Comparison of ENCODE assay signal across 9 cellular contexts in the genomic region with DNA sequence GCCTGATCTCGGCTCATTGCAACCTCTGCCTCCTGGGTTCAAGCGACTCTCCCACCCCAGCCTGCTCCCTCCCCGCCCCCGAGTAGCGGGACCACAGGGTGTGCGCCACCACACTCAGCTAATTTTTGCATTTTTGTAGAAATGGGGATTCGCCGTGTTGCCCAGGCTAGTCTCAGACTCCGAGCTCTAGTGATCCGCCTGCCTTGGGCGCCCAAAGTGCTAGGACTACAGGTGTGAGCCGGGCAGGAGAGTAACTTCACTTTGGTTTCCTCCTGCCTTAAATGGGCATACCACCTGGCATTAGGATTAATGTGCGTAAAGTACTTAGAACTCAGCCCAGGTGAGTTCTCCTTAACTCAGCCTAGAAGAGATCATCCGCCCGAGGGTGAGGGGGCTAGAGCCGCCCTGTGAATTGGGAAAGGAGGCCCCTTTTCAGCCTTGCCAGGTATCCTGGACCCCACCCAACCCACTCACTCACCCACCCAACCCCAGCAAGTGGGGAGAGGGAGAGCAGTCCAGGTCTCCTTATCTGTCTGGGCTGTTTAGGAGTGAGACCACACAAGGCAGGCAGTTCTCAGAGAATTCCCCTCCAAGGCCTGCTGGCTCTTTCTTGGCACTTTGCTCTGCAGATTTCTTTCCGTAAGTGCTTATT. TPM values are rescaled to one million over a fixed set of nuclear protein-coding genes. Genes with fewer than 3 reads are reported as not detected.
DNase-seq lines count a peak whose midpoint lies in the region; ATAC-seq and TF ChIP-seq lines count a peak whose summit lies in the region.
"Had no signal": no experiment of that assay in that cellular context is flagged by ENCODE, and none has a peak within 500 bp of the region (broad histone marks: within the 10 kb centered on the region; RNA-seq: fewer than 3 reads in every experiment).

No MANE protein-coding gene starts in this region.

- peak overlapping the region; percentile 89 for H3K27ac Mint-ChIP-seq in activated naive CD4-positive, alpha-beta T cell treated with anti-CD3 and anti-CD28 coated beads, Interleukin-2, amount 10 ng/mL, durations not matched to agents 7 days and 5 days
- H3K27ac Mint-ChIP-seq in activated T-helper 2 cell treated with anti-CD3 and anti-CD28 coated beads, Interferon-gamma antibody, Interleukin-2, Interleukin-4, amounts not matched to agents 10 μg/mL and 5 μg/mL and 100 μg/mL, durations not matched to agents 14 hours and 24 hours and 36 hours, result peak overlapping the region; percentile 28

- H3K36me3 ChIP-seq in lower lobe of right lung (peaks cover 16% of the 10 kb centered on the region), tibial nerve (peaks cover 10 to 22% (median 18%) of the 10 kb centered on the region in 3 donors), PC-3 (ENCODE audit: low read depth, low read length) (peaks cover 9% of the 10 kb centered on the region)

- no peak for TF ChIP-seq POLR2A in tibial nerve (IDR thresholded peaks at IDR 0.05)

- ATAC-seq in lower lobe of right lung (no peak), esophagus mucosa (no peak), PC-3 (no peak)

- H4K20me1 ChIP-seq in PC-3 (ENCODE audit: low read length), result peaks cover 20% of the 10 kb centered on the region

- peak overlapping the region; percentile 97 for H3K4me3 ChIP-seq in lower lobe of right lung
- H3K4me3 ChIP-seq in tibial nerve, result peak overlapping the region; percentile 66 to 98 (median 88)
- H3K4me3 ChIP-seq in PC-3 (ENCODE audit: low read length), result no peak overlapping the region

- TF ChIP-seq EP300 in tibial nerve (IDR thresholded peaks at IDR 0.05), result no peak

- H3F3A ChIP-seq in PC-3 (ENCODE audit: low read length, unreplicated experiment), result no peaks in the 10 kb centered on the region

- H3K27me3 Mint-ChIP-seq in activated naive CD4-positive, alpha-beta T cell treated with anti-CD3 and anti-CD28 coated beads, Interleukin-2, amount 10 ng/mL, durations not matched to agents 7 days and 5 days, result peaks cover 6% of the 10 kb centered on the region
- no peaks in the 10 kb centered on the region for H3K27me3 Mint-ChIP-seq in activated T-helper 2 cell treated with anti-CD3 and anti-CD28 coated beads, Interferon-gamma antibody, Interleukin-2, Interleukin-4, amounts not matched to agents 10 μg/mL and 5 μg/mL and 100 μg/mL, durations not matched to agents 14 hours and 24 hours and 36 hours (ENCODE audit: low read depth)

- peak overlapping the region; percentile 100 for H3K27ac ChIP-seq in lower lobe of right lung
- peak overlapping the region; percentile 94 to 100 (median 100) for H3K27ac ChIP-seq in tibial nerve
- H3K27ac ChIP-seq in PC-3 (ENCODE audit: low read length), result no peak overlapping the region

- TF ChIP-seq CTCF in lower lobe of right lung (IDR thresholded peaks at IDR 0.05) (no peak), tibial nerve (IDR thresholded peaks at IDR 0.05) (no peak), PC-3 (conservative IDR thresholded peaks at IDR 0.05; ENCODE audit: low read depth, low read length) (no peak)

- H3K27me3 ChIP-seq in lower lobe of right lung (ENCODE audit: low read depth) (no peaks in the 10 kb centered on the region), tibial nerve (peaks cover 0 to 3% of the 10 kb centered on the region in 2 donors), PC-3 (ENCODE audit: low read length) (no peaks in the 10 kb centered on the region)

- peaks cover 52% of the 10 kb centered on the region for H3K4me1 Mint-ChIP-seq in activated naive CD4-positive, alpha-beta T cell treated with anti-CD3 and anti-CD28 coated beads, Interleukin-2, amount 10 ng/mL, durations not matched to agents 7 days and 5 days
- peaks cover 49% of the 10 kb centered on the region for H3K4me1 Mint-ChIP-seq in activated T-helper 2 cell treated with anti-CD3 and anti-CD28 coated beads, Interferon-gamma antibody, Interleukin-2, Interleukin-4, amounts not matched to agents 10 μg/mL and 5 μg/mL and 100 μg/mL, durations not matched to agents 14 hours and 24 hours and 36 hours (ENCODE audit: low read depth)

- H3K9ac ChIP-seq in PC-3 (ENCODE audit: low read length), result no peak overlapping the region

- no peaks in the 10 kb centered on the region for H3K9me3 Mint-ChIP-seq in activated naive CD4-positive, alpha-beta T cell treated with anti-CD3 and anti-CD28 coated beads, Interleukin-2, amount 10 ng/mL, durations not matched to agents 7 days and 5 days
- no peaks in the 10 kb centered on the region for H3K9me3 Mint-ChIP-seq in activated T-helper 2 cell treated with anti-CD3 and anti-CD28 coated beads, Interferon-gamma antibody, Interleukin-2, Interleukin-4, amounts not matched to agents 10 μg/mL and 5 μg/mL and 100 μg/mL, durations not matched to agents 14 hours and 24 hours and 36 hours

- H3K4me2 ChIP-seq in PC-3 (ENCODE audit: low read length), result no peak overlapping the region

- POLR2A ChIA-PET in PC-3 (lab: Charles Lee; ENCODE audit: unreplicated experiment), result interaction anchor here (0.6 kb wide), 1 partner anchor 31 kb away, joined by 3 read pairs; the partner anchor contains the start of gene RPS16

- intact Hi-C loops in activated T-helper 2 cell treated with anti-CD3 and anti-CD28 coated beads, Interferon-gamma antibody, Interleukin-2, Interleukin-4, amounts not matched to agents 10 μg/mL and 5 μg/mL and 100 μg/mL, durations not matched to agents 14 hours and 24 hours and 36 hours (cut with micrococcal nuclease), result loop anchor here (5.0 to 10.0 kb wide), 2 partner anchors 551 to 1392 kb away; partner anchors contain the start of gene EGLN2
- intact Hi-C loops in lower lobe of right lung (cut with DNase I), result no loop called here
- intact Hi-C loops in PC-3 (cut with micrococcal nuclease), result no loop called here

- BruUV-seq in PC-3 (replicated peaks; lab: Mats Ljungman, UMichigan), result no TSS peak

- H3K9me3 ChIP-seq in lower lobe of right lung (no peaks in the 10 kb centered on the region), tibial nerve (no peaks in the 10 kb centered on the region), PC-3 (ENCODE audit: low read length) (no peaks in the 10 kb centered on the region)

- CTCF ChIA-PET in activated naive CD4-positive, alpha-beta T cell treated with anti-CD3 and anti-CD28 coated beads, Interleukin-2, amount 10 ng/mL, durations not matched to agents 7 days and 5 days (lab: Charles Lee), result no interaction called here
- CTCF ChIA-PET in PC-3 (lab: Charles Lee), result no interaction called here

- WGBS in tibial nerve, 2 donors, result 88% methylated on average over 14 to 17 of the region's 17 CpGs

- H3K9me2 ChIP-seq in PC-3 (replicated peaks; ENCODE audit: low read length), result no peaks in the 10 kb centered on the region

- H2AFZ ChIP-seq in PC-3 (ENCODE audit: low read length), result no peak overlapping the region

- DNase-seq in activated naive CD4-positive, alpha-beta T cell treated with anti-CD3 and anti-CD28 coated beads, Interleukin-2, amount 10 ng/mL, durations not matched to agents 7 days and 5 days, result no peak
- no peak for DNase-seq in activated naive CD4-positive, alpha-beta T cell treated with Interleukin-2 at 50 U/mL for 16 hours
- no peak for DNase-seq in activated T-helper 2 cell treated with anti-CD3 and anti-CD28 coated beads, Interferon-gamma antibody, Interleukin-2, Interleukin-4, amounts not matched to agents 10 μg/mL and 5 μg/mL and 100 μg/mL, durations not matched to agents 14 hours and 24 hours and 36 hours (ENCODE audit: low spot score)
- DNase-seq in lower lobe of right lung, result no peak
- no peak for DNase-seq in tibial nerve (ENCODE audit: low spot score in 2 of 2)
- no peak for DNase-seq in NOMO-1 (lab: John Stamatoyannopoulos, UW; ENCODE audit: unreplicated experiment in 2 of 2)
- DNase-seq in PC-3, result no peak
- DNase-seq: NCI-H187 had no signal

- H3K79me2 ChIP-seq in PC-3 (ENCODE audit: low read length), result peaks cover 22% of the 10 kb centered on the region

- H3K36me3 Mint-ChIP-seq in activated naive CD4-positive, alpha-beta T cell treated with anti-CD3 and anti-CD28 coated beads, Interleukin-2, amount 10 ng/mL, durations not matched to agents 7 days and 5 days, result peaks cover 25% of the 10 kb centered on the region
- peaks cover 19% of the 10 kb centered on the region for H3K36me3 Mint-ChIP-seq in activated T-helper 2 cell treated with anti-CD3 and anti-CD28 coated beads, Interferon-gamma antibody, Interleukin-2, Interleukin-4, amounts not matched to agents 10 μg/mL and 5 μg/mL and 100 μg/mL, durations not matched to agents 14 hours and 24 hours and 36 hours (ENCODE audit: low read depth)

- H3K4me3 Mint-ChIP-seq in activated naive CD4-positive, alpha-beta T cell treated with anti-CD3 and anti-CD28 coated beads, Interleukin-2, amount 10 ng/mL, durations not matched to agents 7 days and 5 days, result peak overlapping the region; percentile 78
- H3K4me3 Mint-ChIP-seq in activated T-helper 2 cell treated with anti-CD3 and anti-CD28 coated beads, Interferon-gamma antibody, Interleukin-2, Interleukin-4, amounts not matched to agents 10 μg/mL and 5 μg/mL and 100 μg/mL, durations not matched to agents 14 hours and 24 hours and 36 hours (ENCODE audit: low read depth), result no peak overlapping the region

- H3K4me1 ChIP-seq in lower lobe of right lung, result peaks cover 44% of the 10 kb centered on the region
- H3K4me1 ChIP-seq in tibial nerve, result peaks cover 0 to 55% (median 45%) of the 10 kb centered on the region in 4 donors
- peaks cover 47% of the 10 kb centered on the region for H3K4me1 ChIP-seq in PC-3 (ENCODE audit: insufficient read depth, low read length)

RNA-seq across cellular contexts. Expression of gene ZFP36, which starts 1.3 kb away (rescaled TPM):
- total RNA-seq in activated T-helper 2 cell treated with anti-CD3 and anti-CD28 coated beads, Interferon-gamma antibody, Interleukin-2, Interleukin-4, amounts not matched to agents 10 μg/mL and 5 μg/mL and 100 μg/mL, durations not matched to agents 14 hours and 24 hours and 36 hours, result 45.4 and 46.9 TPM in 2 replicates
- total RNA-seq in lower lobe of right lung (208 TPM), tibial nerve (100 to 1,000 TPM; 125 to 274 (median 178) TPM), esophagus mucosa (141 TPM), PC-3 (2014; rRNA removed) (32.7 and 68.4 TPM in 2 replicates)

RNA-seq across cellular contexts. Expression of gene PLEKHG2, which starts 7.1 kb away (rescaled TPM):
- 49.8 and 50.7 TPM in 2 replicates for total RNA-seq in activated T-helper 2 cell treated with anti-CD3 and anti-CD28 coated beads, Interferon-gamma antibody, Interleukin-2, Interleukin-4, amounts not matched to agents 10 μg/mL and 5 μg/mL and 100 μg/mL, durations not matched to agents 14 hours and 24 hours and 36 hours
- total RNA-seq in lower lobe of right lung, result 24.7 TPM
- total RNA-seq in tibial nerve, result 10 to 100 TPM; 20.1 to 62.1 (median 35.6) TPM
- 12.8 TPM for total RNA-seq in esophagus mucosa
- 8.3 and 10.6 TPM in 2 replicates for total RNA-seq in PC-3 (2014; rRNA removed)

RNA-seq across cellular contexts. Expression of gene MED29, which starts 14.2 kb away (rescaled TPM):
- 32.3 and 34.7 TPM in 2 replicates for total RNA-seq in activated T-helper 2 cell treated with anti-CD3 and anti-CD28 coated beads, Interferon-gamma antibody, Interleukin-2, Interleukin-4, amounts not matched to agents 10 μg/mL and 5 μg/mL and 100 μg/mL, durations not matched to agents 14 hours and 24 hours and 36 hours
- total RNA-seq in lower lobe of right lung (33.1 TPM), tibial nerve (10 to 100 TPM; 32.9 to 52.5 (median 37.6) TPM), esophagus mucosa (21.4 TPM), PC-3 (2014; rRNA removed) (17.0 and 30.1 TPM in 2 replicates)

RNA-seq across cellular contexts. Expression of gene PAF1, which starts 14.5 kb away (rescaled TPM):
- 49.5 and 51.1 TPM in 2 replicates for total RNA-seq in activated T-helper 2 cell treated with anti-CD3 and anti-CD28 coated beads, Interferon-gamma antibody, Interleukin-2, Interleukin-4, amounts not matched to agents 10 μg/mL and 5 μg/mL and 100 μg/mL, durations not matched to agents 14 hours and 24 hours and 36 hours
- total RNA-seq in lower lobe of right lung (33.7 TPM), tibial nerve (10 to 100 TPM; 30.8 to 48.3 (median 44.3) TPM), esophagus mucosa (29.5 TPM), PC-3 (2014; rRNA removed) (50.7 and 56.6 TPM in 2 replicates)

RNA-seq across cellular contexts. Expression of gene RPS16, which starts 30.4 kb away (rescaled TPM):
- total RNA-seq in activated T-helper 2 cell treated with anti-CD3 and anti-CD28 coated beads, Interferon-gamma antibody, Interleukin-2, Interleukin-4, amounts not matched to agents 10 μg/mL and 5 μg/mL and 100 μg/mL, durations not matched to agents 14 hours and 24 hours and 36 hours, result 2,627 and 2,674 TPM in 2 replicates
- total RNA-seq in lower lobe of right lung (1,586 TPM), tibial nerve (1,000 to 10,000 TPM; 1,048 to 1,762 (median 1,462) TPM), esophagus mucosa (2,374 TPM), PC-3 (2014; rRNA removed) (294 and 418 TPM in 2 replicates)
